13 cellular contexts compared by ENCODE assay signal in genomic region chr11:117479372-117479771, GRCh38.
DNase-seq lines count a peak whose midpoint lies in the region; ATAC-seq and TF ChIP-seq lines count a peak whose summit lies in the region.
"Had no signal": no experiment of that assay in that cellular context is flagged by ENCODE, and none has a peak within 500 bp of the region (broad histone marks: within the 10 kb centered on the region; RNA-seq: fewer than 3 reads in every experiment).

No MANE protein-coding gene starts in this region.

- H3K27me3 ChIP-seq in H7 (ENCODE audit: control insufficient read depth, insufficient read depth, low read length), result no peaks in the 10 kb centered on the region
- H3K27me3 ChIP-seq: dorsolateral prefrontal cortex had no signal

- no peaks in the 10 kb centered on the region for H3K4me1 Mint-ChIP-seq in activated naive CD8-positive, alpha-beta T cell treated with anti-CD3 and anti-CD28 coated beads, Interleukin-2, amount 50 U/mL, for 24 hours
- H3K4me1 Mint-ChIP-seq in activated naive CD8-positive, alpha-beta T cell treated with anti-CD3 and anti-CD28 coated beads for 36 hours, result no peaks in the 10 kb centered on the region
- H3K4me1 Mint-ChIP-seq: B cell had no signal

- H3K4me3 ChIP-seq in H7 (ENCODE audit: insufficient read depth, low read depth, low read length) (no peak overlapping the region), coronary artery (no peak overlapping the region)
- H3K4me3 ChIP-seq: dorsolateral prefrontal cortex had no signal

- no peak overlapping the region for H3K4me3 Mint-ChIP-seq in activated naive CD8-positive, alpha-beta T cell treated with anti-CD3 and anti-CD28 coated beads, Interleukin-2, amount 50 U/mL, for 24 hours
- no peak overlapping the region for H3K4me3 Mint-ChIP-seq in activated naive CD8-positive, alpha-beta T cell treated with anti-CD3 and anti-CD28 coated beads for 36 hours
- H3K4me3 Mint-ChIP-seq: B cell had no signal

- peak; percentile 26 for DNase-seq in activated naive CD8-positive, alpha-beta T cell treated with anti-CD3 and anti-CD28 coated beads, Interleukin-2, amount 50 U/mL, for 24 hours
- DNase-seq in activated naive CD8-positive, alpha-beta T cell treated with anti-CD3 and anti-CD28 coated beads for 36 hours, result no peak
- DNase-seq in H7, result peak; percentile 89
- peak; percentile 56 for DNase-seq in RPMI8226
- peak; percentile 57 for DNase-seq in stimulated activated CD8-positive, alpha-beta memory T cell treated with anti-CD3 and anti-CD28 coated beads, Interleukin-4, amount 100 ng/mL, for 48 hours
- DNase-seq in NCI-H1417 (lab: John Stamatoyannopoulos, UW), result no peak
- no peak for DNase-seq in NCI-H128 (lab: John Stamatoyannopoulos, UW; ENCODE audit: unreplicated experiment)
- DNase-seq in coronary artery (ENCODE audit: low spot score), result no peak
- DNase-seq: kidney glomerular epithelial cell, NCI-H1105, retina had no signal

- peaks cover 5% of the 10 kb centered on the region for H3K27me3 Mint-ChIP-seq in activated naive CD8-positive, alpha-beta T cell treated with anti-CD3 and anti-CD28 coated beads, Interleukin-2, amount 50 U/mL, for 24 hours
- H3K27me3 Mint-ChIP-seq in activated naive CD8-positive, alpha-beta T cell treated with anti-CD3 and anti-CD28 coated beads for 36 hours, result no peaks in the 10 kb centered on the region

- no peak overlapping the region for H3K27ac ChIP-seq in coronary artery

- ATAC-seq in activated naive CD8-positive, alpha-beta T cell treated with anti-CD3 and anti-CD28 coated beads, Interleukin-2, amount 50 U/mL, for 24 hours, result no peak

- no peaks in the 10 kb centered on the region for H3K36me3 ChIP-seq in H7 (replicated peaks; ENCODE audit: control insufficient read depth, insufficient read depth, low read length)

- no peaks in the 10 kb centered on the region for H3K36me3 Mint-ChIP-seq in activated naive CD8-positive, alpha-beta T cell treated with anti-CD3 and anti-CD28 coated beads, Interleukin-2, amount 50 U/mL, for 24 hours (ENCODE audit: low read depth)
- no peaks in the 10 kb centered on the region for H3K36me3 Mint-ChIP-seq in activated naive CD8-positive, alpha-beta T cell treated with anti-CD3 and anti-CD28 coated beads for 36 hours

- no peaks in the 10 kb centered on the region for H3K9me3 Mint-ChIP-seq in activated naive CD8-positive, alpha-beta T cell treated with anti-CD3 and anti-CD28 coated beads, Interleukin-2, amount 50 U/mL, for 24 hours
- no peaks in the 10 kb centered on the region for H3K9me3 Mint-ChIP-seq in activated naive CD8-positive, alpha-beta T cell treated with anti-CD3 and anti-CD28 coated beads for 36 hours

- no peak for TF ChIP-seq CTCF in coronary artery (IDR thresholded peaks at IDR 0.05)

- no peak overlapping the region for H3K27ac Mint-ChIP-seq in activated naive CD8-positive, alpha-beta T cell treated with anti-CD3 and anti-CD28 coated beads, Interleukin-2, amount 50 U/mL, for 24 hours
- H3K27ac Mint-ChIP-seq in activated naive CD8-positive, alpha-beta T cell treated with anti-CD3 and anti-CD28 coated beads for 36 hours, result no peak overlapping the region
- H3K27ac Mint-ChIP-seq: B cell had no signal

Comparison
In these comparisons a context has a peak if more than half of its experiments do, and no peak if none do; other contexts are left out.
1. DNase-seq: peak in activated naive CD8-positive, alpha-beta T cell treated with anti-CD3 and anti-CD28 coated beads, Interleukin-2, amount 50 U/mL, for 24 hours (single experiment), H7 (single experiment), RPMI8226 (single experiment) and stimulated activated CD8-positive, alpha-beta memory T cell treated with anti-CD3 and anti-CD28 coated beads, Interleukin-4, amount 100 ng/mL, for 48 hours (single experiment); none in activated naive CD8-positive, alpha-beta T cell treated with anti-CD3 and anti-CD28 coated beads for 36 hours (single experiment), NCI-H1417 (0 of 3), NCI-H128 (single experiment) and coronary artery (single experiment).